In the genomic region with DNA sequence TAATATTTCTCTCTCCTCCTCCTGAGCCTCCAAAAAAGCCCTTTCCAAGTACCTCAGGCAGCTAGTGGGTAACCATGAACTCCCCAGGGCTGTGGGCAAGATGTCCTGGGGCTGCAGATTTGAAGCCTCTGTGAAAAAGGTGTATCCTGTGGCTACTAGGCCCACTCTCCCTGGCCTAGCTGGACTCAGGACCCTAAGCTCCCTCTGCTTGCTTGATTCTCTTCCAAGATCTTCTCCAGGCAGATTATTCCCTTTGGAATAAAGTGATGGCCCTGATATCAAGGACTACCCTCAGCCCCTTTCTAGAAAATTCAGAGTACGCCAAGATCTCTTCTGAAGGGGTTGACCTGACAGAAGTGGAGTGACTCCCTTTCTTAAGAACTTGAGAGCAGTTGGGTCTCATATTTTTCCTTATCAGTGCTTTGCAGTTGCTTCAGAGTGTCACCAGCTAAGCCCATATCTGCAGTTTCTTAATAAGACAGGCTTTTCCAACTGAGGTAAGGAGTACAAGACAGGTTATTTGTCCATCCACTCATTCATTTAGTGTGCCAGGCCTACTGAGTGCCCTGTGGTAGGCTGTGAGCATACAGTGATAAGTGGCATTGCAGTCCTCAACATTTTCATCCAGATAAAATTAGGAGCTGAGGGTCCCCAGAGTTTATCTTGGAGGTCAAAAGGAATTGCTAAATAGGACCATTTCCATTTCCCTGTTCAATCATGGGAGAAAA, we compare ENCODE assay signal across 1 cellular context.
TF ChIP-seq lines count a peak whose summit lies in the region.

No MANE protein-coding gene starts in this region.

TF ChIP-seq in K562, 482 proteins besides CTCF, POLR2A, EP300 and RAD21 (continued from another document and continues in another):
- TF ChIP-seq, protein P1, sequence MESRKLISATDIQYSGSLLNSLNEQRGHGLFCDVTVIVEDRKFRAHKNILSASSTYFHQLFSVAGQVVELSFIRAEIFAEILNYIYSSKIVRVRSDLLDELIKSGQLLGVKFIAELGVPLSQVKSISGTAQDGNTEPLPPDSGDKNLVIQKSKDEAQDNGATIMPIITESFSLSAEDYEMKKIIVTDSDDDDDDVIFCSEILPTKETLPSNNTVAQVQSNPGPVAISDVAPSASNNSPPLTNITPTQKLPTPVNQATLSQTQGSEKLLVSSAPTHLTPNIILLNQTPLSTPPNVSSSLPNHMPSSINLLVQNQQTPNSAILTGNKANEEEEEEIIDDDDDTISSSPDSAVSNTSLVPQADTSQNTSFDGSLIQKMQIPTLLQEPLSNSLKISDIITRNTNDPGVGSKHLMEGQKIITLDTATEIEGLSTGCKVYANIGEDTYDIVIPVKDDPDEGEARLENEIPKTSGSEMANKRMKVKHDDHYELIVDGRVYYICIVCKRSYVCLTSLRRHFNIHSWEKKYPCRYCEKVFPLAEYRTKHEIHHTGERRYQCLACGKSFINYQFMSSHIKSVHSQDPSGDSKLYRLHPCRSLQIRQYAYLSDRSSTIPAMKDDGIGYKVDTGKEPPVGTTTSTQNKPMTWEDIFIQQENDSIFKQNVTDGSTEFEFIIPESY (CRISPR knock-in tag; IDR thresholded peaks at IDR 0.05): no peak
- TF ChIP-seq ZNF140 (CRISPR knock-in tag; IDR thresholded peaks at IDR 0.05): no peak
- no peak for TF ChIP-seq MTF1 (CRISPR knock-in tag; IDR thresholded peaks at IDR 0.05; ENCODE audit: borderline replicate concordance)
- TF ChIP-seq, protein P2, sequence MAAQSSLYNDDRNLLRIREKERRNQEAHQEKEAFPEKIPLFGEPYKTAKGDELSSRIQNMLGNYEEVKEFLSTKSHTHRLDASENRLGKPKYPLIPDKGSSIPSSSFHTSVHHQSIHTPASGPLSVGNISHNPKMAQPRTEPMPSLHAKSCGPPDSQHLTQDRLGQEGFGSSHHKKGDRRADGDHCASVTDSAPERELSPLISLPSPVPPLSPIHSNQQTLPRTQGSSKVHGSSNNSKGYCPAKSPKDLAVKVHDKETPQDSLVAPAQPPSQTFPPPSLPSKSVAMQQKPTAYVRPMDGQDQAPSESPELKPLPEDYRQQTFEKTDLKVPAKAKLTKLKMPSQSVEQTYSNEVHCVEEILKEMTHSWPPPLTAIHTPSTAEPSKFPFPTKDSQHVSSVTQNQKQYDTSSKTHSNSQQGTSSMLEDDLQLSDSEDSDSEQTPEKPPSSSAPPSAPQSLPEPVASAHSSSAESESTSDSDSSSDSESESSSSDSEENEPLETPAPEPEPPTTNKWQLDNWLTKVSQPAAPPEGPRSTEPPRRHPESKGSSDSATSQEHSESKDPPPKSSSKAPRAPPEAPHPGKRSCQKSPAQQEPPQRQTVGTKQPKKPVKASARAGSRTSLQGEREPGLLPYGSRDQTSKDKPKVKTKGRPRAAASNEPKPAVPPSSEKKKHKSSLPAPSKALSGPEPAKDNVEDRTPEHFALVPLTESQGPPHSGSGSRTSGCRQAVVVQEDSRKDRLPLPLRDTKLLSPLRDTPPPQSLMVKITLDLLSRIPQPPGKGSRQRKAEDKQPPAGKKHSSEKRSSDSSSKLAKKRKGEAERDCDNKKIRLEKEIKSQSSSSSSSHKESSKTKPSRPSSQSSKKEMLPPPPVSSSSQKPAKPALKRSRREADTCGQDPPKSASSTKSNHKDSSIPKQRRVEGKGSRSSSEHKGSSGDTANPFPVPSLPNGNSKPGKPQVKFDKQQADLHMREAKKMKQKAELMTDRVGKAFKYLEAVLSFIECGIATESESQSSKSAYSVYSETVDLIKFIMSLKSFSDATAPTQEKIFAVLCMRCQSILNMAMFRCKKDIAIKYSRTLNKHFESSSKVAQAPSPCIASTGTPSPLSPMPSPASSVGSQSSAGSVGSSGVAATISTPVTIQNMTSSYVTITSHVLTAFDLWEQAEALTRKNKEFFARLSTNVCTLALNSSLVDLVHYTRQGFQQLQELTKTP (IDR thresholded peaks at IDR 0.05; ENCODE audit: low read depth in 1 of 2, partially characterized antibody in 2 of 2): peak in 1 of 2 experiments; percentile 82
- no peak for TF ChIP-seq KLF6 (CRISPR knock-in tag; IDR thresholded peaks at IDR 0.05; ENCODE audit: borderline replicate concordance)
- peak; percentile 79 for TF ChIP-seq CREM (IDR thresholded peaks at IDR 0.05; ENCODE audit: low read depth)
- TF ChIP-seq TRIM24 (IDR thresholded peaks at IDR 0.05): peak; percentile 58 to 82
- TF ChIP-seq, protein P3, sequence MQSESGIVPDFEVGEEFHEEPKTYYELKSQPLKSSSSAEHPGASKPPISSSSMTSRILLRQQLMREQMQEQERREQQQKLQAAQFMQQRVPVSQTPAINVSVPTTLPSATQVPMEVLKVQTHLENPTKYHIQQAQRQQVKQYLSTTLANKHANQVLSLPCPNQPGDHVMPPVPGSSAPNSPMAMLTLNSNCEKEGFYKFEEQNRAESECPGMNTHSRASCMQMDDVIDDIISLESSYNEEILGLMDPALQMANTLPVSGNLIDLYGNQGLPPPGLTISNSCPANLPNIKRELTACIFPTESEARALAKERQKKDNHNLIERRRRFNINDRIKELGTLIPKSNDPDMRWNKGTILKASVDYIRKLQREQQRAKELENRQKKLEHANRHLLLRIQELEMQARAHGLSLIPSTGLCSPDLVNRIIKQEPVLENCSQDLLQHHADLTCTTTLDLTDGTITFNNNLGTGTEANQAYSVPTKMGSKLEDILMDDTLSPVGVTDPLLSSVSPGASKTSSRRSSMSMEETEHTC (IDR thresholded peaks at IDR 0.05): 0 out of 2 replicates have a peak, but pooled peaks have one; percentile 54
- TF ChIP-seq POLR2AphosphoS2 (IDR thresholded peaks at IDR 0.05; ENCODE audit: low read length): no peak
- no peak for TF ChIP-seq NUFIP1 (IDR thresholded peaks at IDR 0.05; ENCODE audit: partially characterized antibody)
- no peak for TF ChIP-seq PYGO2 (tag; IDR thresholded peaks at IDR 0.05)
- no peak for TF ChIP-seq ZNF583 (CRISPR knock-in tag; IDR thresholded peaks at IDR 0.05)
- peak; percentile 97 for TF ChIP-seq SMARCC2 (IDR thresholded peaks at IDR 0.05; ENCODE audit: low read depth)
- TF ChIP-seq MAFG (tag; conservative IDR thresholded peaks at IDR 0.05): 0 out of 2 replicates have a peak, but pooled peaks have one; percentile 17
- 0 out of 2 replicates have a peak, but pooled peaks have one; percentile 9 for TF ChIP-seq ETV1 (tag; conservative IDR thresholded peaks at IDR 0.05; ENCODE audit: low read depth)
- TF ChIP-seq, protein P4, sequence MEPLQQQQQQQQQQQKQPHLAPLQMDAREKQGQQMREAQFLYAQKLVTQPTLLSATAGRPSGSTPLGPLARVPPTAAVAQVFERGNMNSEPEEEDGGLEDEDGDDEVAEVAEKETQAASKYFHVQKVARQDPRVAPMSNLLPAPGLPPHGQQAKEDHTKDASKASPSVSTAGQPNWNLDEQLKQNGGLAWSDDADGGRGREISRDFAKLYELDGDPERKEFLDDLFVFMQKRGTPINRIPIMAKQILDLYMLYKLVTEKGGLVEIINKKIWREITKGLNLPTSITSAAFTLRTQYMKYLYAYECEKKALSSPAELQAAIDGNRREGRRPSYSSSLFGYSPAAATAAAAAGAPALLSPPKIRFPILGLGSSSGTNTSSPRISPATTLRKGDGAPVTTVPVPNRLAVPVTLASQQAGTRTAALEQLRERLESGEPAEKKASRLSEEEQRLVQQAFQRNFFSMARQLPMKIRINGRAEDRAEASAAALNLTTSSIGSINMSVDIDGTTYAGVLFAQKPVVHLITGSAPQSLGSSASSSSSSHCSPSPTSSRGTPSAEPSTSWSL (CRISPR knock-in tag; IDR thresholded peaks at IDR 0.05; ENCODE audit: borderline replicate concordance): no peak
- no peak for TF ChIP-seq PPARD (CRISPR knock-in tag; IDR thresholded peaks at IDR 0.05)
- no peak for TF ChIP-seq KLF1 (tag; IDR thresholded peaks at IDR 0.05)
- no peak for TF ChIP-seq CBX2 (IDR thresholded peaks at IDR 0.05; ENCODE audit: insufficient read depth, low read length, poor library complexity, severe bottlenecking)
- TF ChIP-seq CEBPG (CRISPR knock-in tag; IDR thresholded peaks at IDR 0.05): peak; percentile 78; the same call in 1 of the 2 replicates
- TF ChIP-seq CEBPG (tag; conservative IDR thresholded peaks at IDR 0.05 in 1 of 2, IDR thresholded peaks at IDR 0.05 in 1 of 2): peak; percentile 70 to 71
- TF ChIP-seq, protein P5, sequence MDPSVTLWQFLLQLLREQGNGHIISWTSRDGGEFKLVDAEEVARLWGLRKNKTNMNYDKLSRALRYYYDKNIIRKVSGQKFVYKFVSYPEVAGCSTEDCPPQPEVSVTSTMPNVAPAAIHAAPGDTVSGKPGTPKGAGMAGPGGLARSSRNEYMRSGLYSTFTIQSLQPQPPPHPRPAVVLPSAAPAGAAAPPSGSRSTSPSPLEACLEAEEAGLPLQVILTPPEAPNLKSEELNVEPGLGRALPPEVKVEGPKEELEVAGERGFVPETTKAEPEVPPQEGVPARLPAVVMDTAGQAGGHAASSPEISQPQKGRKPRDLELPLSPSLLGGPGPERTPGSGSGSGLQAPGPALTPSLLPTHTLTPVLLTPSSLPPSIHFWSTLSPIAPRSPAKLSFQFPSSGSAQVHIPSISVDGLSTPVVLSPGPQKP (CRISPR knock-in tag; IDR thresholded peaks at IDR 0.05): no peak
- no peak for TF ChIP-seq KLF13 (tag; IDR thresholded peaks at IDR 0.05; ENCODE audit: borderline replicate concordance, low read depth)
- no peak for TF ChIP-seq NR3C1 (CRISPR knock-in tag; IDR thresholded peaks at IDR 0.05)
- TF ChIP-seq SRSF7 (optimal IDR thresholded peaks at IDR 0.05; ENCODE audit: low read depth, low read length): no peak
- TF ChIP-seq, protein P6, sequence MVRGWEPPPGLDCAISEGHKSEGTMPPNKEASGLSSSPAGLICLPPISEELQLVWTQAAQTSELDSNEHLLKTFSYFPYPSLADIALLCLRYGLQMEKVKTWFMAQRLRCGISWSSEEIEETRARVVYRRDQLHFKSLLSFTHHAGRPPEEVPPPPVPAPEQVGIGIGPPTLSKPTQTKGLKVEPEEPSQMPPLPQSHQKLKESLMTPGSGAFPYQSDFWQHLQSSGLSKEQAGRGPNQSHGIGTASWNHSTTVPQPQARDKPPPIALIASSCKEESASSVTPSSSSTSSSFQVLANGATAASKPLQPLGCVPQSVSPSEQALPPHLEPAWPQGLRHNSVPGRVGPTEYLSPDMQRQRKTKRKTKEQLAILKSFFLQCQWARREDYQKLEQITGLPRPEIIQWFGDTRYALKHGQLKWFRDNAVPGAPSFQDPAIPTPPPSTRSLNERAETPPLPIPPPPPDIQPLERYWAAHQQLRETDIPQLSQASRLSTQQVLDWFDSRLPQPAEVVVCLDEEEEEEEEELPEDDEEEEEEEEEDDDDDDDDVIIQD (CRISPR knock-in tag; IDR thresholded peaks at IDR 0.05): no peak
- TF ChIP-seq, protein P7, sequence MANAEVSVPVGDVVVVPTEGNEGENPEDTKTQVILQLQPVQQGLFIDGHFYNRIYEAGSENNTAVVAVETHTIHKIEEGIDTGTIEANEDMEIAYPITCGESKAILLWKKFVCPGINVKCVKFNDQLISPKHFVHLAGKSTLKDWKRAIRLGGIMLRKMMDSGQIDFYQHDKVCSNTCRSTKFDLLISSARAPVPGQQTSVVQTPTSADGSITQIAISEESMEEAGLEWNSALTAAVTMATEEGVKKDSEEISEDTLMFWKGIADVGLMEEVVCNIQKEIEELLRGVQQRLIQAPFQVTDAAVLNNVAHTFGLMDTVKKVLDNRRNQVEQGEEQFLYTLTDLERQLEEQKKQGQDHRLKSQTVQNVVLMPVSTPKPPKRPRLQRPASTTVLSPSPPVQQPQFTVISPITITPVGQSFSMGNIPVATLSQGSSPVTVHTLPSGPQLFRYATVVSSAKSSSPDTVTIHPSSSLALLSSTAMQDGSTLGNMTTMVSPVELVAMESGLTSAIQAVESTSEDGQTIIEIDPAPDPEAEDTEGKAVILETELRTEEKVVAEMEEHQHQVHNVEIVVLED (CRISPR knock-in tag; IDR thresholded peaks at IDR 0.05): no peak
- TF ChIP-seq, protein P8, sequence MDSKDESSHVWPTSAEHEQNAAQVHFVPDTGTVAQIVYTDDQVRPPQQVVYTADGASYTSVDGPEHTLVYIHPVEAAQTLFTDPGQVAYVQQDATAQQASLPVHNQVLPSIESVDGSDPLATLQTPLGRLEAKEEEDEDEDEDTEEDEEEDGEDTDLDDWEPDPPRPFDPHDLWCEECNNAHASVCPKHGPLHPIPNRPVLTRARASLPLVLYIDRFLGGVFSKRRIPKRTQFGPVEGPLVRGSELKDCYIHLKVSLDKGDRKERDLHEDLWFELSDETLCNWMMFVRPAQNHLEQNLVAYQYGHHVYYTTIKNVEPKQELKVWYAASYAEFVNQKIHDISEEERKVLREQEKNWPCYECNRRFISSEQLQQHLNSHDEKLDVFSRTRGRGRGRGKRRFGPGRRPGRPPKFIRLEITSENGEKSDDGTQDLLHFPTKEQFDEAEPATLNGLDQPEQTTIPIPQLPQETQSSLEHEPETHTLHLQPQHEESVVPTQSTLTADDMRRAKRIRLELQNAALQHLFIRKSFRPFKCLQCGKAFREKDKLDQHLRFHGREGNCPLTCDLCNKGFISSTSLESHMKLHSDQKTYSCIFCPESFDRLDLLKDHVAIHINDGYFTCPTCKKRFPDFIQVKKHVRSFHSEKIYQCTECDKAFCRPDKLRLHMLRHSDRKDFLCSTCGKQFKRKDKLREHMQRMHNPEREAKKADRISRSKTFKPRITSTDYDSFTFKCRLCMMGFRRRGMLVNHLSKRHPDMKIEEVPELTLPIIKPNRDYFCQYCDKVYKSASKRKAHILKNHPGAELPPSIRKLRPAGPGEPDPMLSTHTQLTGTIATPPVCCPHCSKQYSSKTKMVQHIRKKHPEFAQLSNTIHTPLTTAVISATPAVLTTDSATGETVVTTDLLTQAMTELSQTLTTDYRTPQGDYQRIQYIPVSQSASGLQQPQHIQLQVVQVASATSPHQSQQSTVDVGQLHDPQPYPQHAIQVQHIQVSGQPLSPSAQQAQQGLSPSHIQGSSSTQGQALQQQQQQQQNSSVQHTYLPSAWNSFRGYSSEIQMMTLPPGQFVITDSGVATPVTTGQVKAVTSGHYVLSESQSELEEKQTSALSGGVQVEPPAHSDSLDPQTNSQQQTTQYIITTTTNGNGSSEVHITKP (IDR thresholded peaks at IDR 0.05; ENCODE audit: partially characterized antibody): peak; percentile 45
- no peak for TF ChIP-seq ETV5 (CRISPR knock-in tag; IDR thresholded peaks at IDR 0.05; ENCODE audit: low read depth)
- TF ChIP-seq NCOA2 (IDR thresholded peaks at IDR 0.05; ENCODE audit: partially characterized antibody in 2 of 2): no peak
- 0 out of 2 replicates have a peak, but pooled peaks have one; percentile 12 for TF ChIP-seq ELF4 (CRISPR knock-in tag; IDR thresholded peaks at IDR 0.05)
- no peak for TF ChIP-seq ARID2 (IDR thresholded peaks at IDR 0.05)
- TF ChIP-seq, protein P9, sequence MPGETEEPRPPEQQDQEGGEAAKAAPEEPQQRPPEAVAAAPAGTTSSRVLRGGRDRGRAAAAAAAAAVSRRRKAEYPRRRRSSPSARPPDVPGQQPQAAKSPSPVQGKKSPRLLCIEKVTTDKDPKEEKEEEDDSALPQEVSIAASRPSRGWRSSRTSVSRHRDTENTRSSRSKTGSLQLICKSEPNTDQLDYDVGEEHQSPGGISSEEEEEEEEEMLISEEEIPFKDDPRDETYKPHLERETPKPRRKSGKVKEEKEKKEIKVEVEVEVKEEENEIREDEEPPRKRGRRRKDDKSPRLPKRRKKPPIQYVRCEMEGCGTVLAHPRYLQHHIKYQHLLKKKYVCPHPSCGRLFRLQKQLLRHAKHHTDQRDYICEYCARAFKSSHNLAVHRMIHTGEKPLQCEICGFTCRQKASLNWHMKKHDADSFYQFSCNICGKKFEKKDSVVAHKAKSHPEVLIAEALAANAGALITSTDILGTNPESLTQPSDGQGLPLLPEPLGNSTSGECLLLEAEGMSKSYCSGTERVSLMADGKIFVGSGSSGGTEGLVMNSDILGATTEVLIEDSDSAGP (CRISPR knock-in tag; IDR thresholded peaks at IDR 0.05): no peak
- 0 out of 2 replicates have a peak, but pooled peaks have one; percentile 32 for TF ChIP-seq BRD4 (IDR thresholded peaks at IDR 0.05)
- peak; percentile 89 for TF ChIP-seq KLF16 (IDR thresholded peaks at IDR 0.05)
- TF ChIP-seq FOXK1 (CRISPR knock-in tag; IDR thresholded peaks at IDR 0.05; ENCODE audit: borderline replicate concordance): no peak
- no peak for TF ChIP-seq TCF7 (IDR thresholded peaks at IDR 0.05; ENCODE audit: borderline replicate concordance)
- TF ChIP-seq U2AF1 (optimal IDR thresholded peaks at IDR 0.05; ENCODE audit: low read depth, low read length): no peak
- no peak for TF ChIP-seq BDP1 (IDR thresholded peaks at IDR 0.05; ENCODE audit: insufficient read depth, insufficient read length)
- TF ChIP-seq GATAD2A (IDR thresholded peaks at IDR 0.05): peak; percentile 82; the same call in 1 of the 2 replicates
